2 cellular contexts compared by ENCODE assay signal in genomic region chr15:40951764-40952163, GRCh38.
TF ChIP-seq lines count a peak whose summit lies in the region.

No MANE protein-coding gene starts in this region.

TF ChIP-seq in liver, 16 proteins besides CTCF, POLR2A, EP300 and RAD21:
- TF ChIP-seq SP1 (IDR thresholded peaks at IDR 0.05) (no peak), GABPA (IDR thresholded peaks at IDR 0.05 in 1 of 2, conservative IDR thresholded peaks at IDR 0.05 in 1 of 2) (no peak), YY1 (IDR thresholded peaks at IDR 0.05) (no peak), TAF1 (conservative IDR thresholded peaks at IDR 0.05) (no peak), ATF3 (IDR thresholded peaks at IDR 0.05) (no peak), NR2F2 (IDR thresholded peaks at IDR 0.05) (no peak), REST (IDR thresholded peaks at IDR 0.05) (no peak), RXRA (IDR thresholded peaks at IDR 0.05) (no peak), ZBTB33 (IDR thresholded peaks at IDR 0.05) (no peak), HNF4A (conservative IDR thresholded peaks at IDR 0.05) (no peak)

TF ChIP-seq in HepG2, 621 proteins besides CTCF, POLR2A, EP300 and RAD21:
- TF ChIP-seq THAP8 (CRISPR knock-in tag; IDR thresholded peaks at IDR 0.05; ENCODE audit: borderline replicate concordance) (no peak), ARNT2 (CRISPR knock-in tag; IDR thresholded peaks at IDR 0.05; ENCODE audit: low read depth) (no peak), MZF1 (CRISPR knock-in tag; IDR thresholded peaks at IDR 0.05; ENCODE audit: borderline replicate concordance) (no peak), SSRP1 (CRISPR knock-in tag; IDR thresholded peaks at IDR 0.05) (no peak), ZNF557 (CRISPR knock-in tag; IDR thresholded peaks at IDR 0.05) (no peak), ZNF354B (CRISPR knock-in tag; IDR thresholded peaks at IDR 0.05) (no peak), ZFP1 (CRISPR knock-in tag; IDR thresholded peaks at IDR 0.05) (no peak), ELF1 (CRISPR knock-in tag; IDR thresholded peaks at IDR 0.05) (no peak), HBP1 (CRISPR knock-in tag; IDR thresholded peaks at IDR 0.05; ENCODE audit: low read depth) (no peak), TIGD3 (CRISPR knock-in tag; IDR thresholded peaks at IDR 0.05; ENCODE audit: borderline replicate concordance) (no peak), ZNF570 (CRISPR knock-in tag; IDR thresholded peaks at IDR 0.05; ENCODE audit: borderline replicate concordance) (no peak)
